Comparison of ENCODE assay signal across 23 cellular contexts in genomic region chr12:113996026-113996425, GRCh38. TPM values are rescaled to one million over a fixed set of nuclear protein-coding genes. Genes with fewer than 3 reads are reported as not detected.
A peak's percentile ranks its signal among the peaks of the same experiment; 100 is the strongest.
DNase-seq lines count a peak whose midpoint lies in the region; ATAC-seq, FAIRE-seq and TF ChIP-seq lines count a peak whose summit lies in the region.
"Had no signal": no experiment of that assay in that cellular context is flagged by ENCODE, and none has a peak within 500 bp of the region (broad histone marks: within the 10 kb centered on the region; RNA-seq: fewer than 3 reads in every experiment).

No MANE protein-coding gene starts in this region.

- no peaks in the 10 kb centered on the region for H3K9me3 Mint-ChIP-seq in stimulated activated effector memory CD8-positive, alpha-beta T cell treated with anti-CD3 and anti-CD28 coated beads, Interleukin-12 subunit alpha, Interleukin-12 subunit beta, amount 100 ng/mL, for 72 hours
- H3K9me3 Mint-ChIP-seq: activated T-helper 1 cell treated with anti-CD3 and anti-CD28 coated beads, Interleukin-12 subunit alpha, Interleukin-12 subunit beta, Interleukin-2, Interleukin-4 antibody, amounts not matched to agents 30 ng/mL and 10 ng/mL and 1 ng/mL, durations not matched to agents 14 hours and 24 hours and 36 hours; CD14-positive monocyte; HFFc6; natural killer cell had no signal

- no peaks in the 10 kb centered on the region for H3K36me3 Mint-ChIP-seq in stimulated activated effector memory CD8-positive, alpha-beta T cell treated with anti-CD3 and anti-CD28 coated beads, Interleukin-12 subunit alpha, Interleukin-12 subunit beta, amount 100 ng/mL, for 72 hours
- H3K36me3 Mint-ChIP-seq: activated naive CD8-positive, alpha-beta T cell; CD14-positive monocyte; memory B cell; natural killer cell had no signal

- H3K27ac ChIP-seq in HepG2 (ENCODE audit: extremely low read length, insufficient read depth, low read length): no peak overlapping the region
- no peak overlapping the region for H3K27ac ChIP-seq in right lobe of liver
- H3K27ac ChIP-seq in PC-3 (ENCODE audit: low read length): no peak overlapping the region
- H3K27ac ChIP-seq in left lung: no peak overlapping the region
- H3K27ac ChIP-seq: parathyroid adenoma, suprapubic skin had no signal

- no peak for TF ChIP-seq EP300 in HepG2 (IDR thresholded peaks at IDR 0.05; ENCODE audit: low read depth in 2 of 2, low read length in 2 of 2)
- no peak for TF ChIP-seq EP300 in HepG2 (CRISPR knock-in tag; IDR thresholded peaks at IDR 0.05; ENCODE audit: borderline replicate concordance)

- no peaks in the 10 kb centered on the region for H3F3A ChIP-seq in PC-3 (ENCODE audit: low read length, unreplicated experiment)

- TF ChIP-seq RAD21 in HepG2 (CRISPR knock-in tag; IDR thresholded peaks at IDR 0.05): peak; percentile 29; the same call in 1 of the 2 replicates

- H3K79me2 ChIP-seq in HepG2 (ENCODE audit: insufficient read depth, low read length): no peaks in the 10 kb centered on the region
- H3K79me2 ChIP-seq in PC-3 (ENCODE audit: low read length): no peaks in the 10 kb centered on the region
- H3K79me2 ChIP-seq: parathyroid adenoma had no signal

- no peaks in the 10 kb centered on the region for H3K36me3 ChIP-seq in HepG2 (replicated peaks in 1 of 2; ENCODE audit: control insufficient read depth in 1 of 2, insufficient read depth in 2 of 2, low read length in 2 of 2)
- H3K36me3 ChIP-seq in right lobe of liver: no peaks in the 10 kb centered on the region
- no peaks in the 10 kb centered on the region for H3K36me3 ChIP-seq in PC-3 (ENCODE audit: low read depth, low read length)
- H3K36me3 ChIP-seq in left lung: no peaks in the 10 kb centered on the region
- H3K36me3 ChIP-seq: suprapubic skin had no signal

- no peak overlapping the region for H3K27ac Mint-ChIP-seq in stimulated activated effector memory CD8-positive, alpha-beta T cell treated with anti-CD3 and anti-CD28 coated beads, Interleukin-12 subunit alpha, Interleukin-12 subunit beta, amount 100 ng/mL, for 72 hours
- H3K27ac Mint-ChIP-seq: activated naive CD8-positive, alpha-beta T cell; activated T-helper 1 cell treated with anti-CD3 and anti-CD28 coated beads, Interleukin-12 subunit alpha, Interleukin-12 subunit beta, Interleukin-2, Interleukin-4 antibody, amounts not matched to agents 30 ng/mL and 10 ng/mL and 1 ng/mL, durations not matched to agents 14 hours and 24 hours and 36 hours; HFFc6; memory B cell; natural killer cell had no signal

- no peak overlapping the region for H3K9ac ChIP-seq in HepG2 (ENCODE audit: insufficient read depth, low read depth, low read length)
- no peak overlapping the region for H3K9ac ChIP-seq in PC-3 (ENCODE audit: low read length)
- H3K9ac ChIP-seq: parathyroid adenoma had no signal

- TF ChIP-seq POLR2A in HepG2 (IDR thresholded peaks at IDR 0.05; ENCODE audit: insufficient read depth in 1 of 2, low read depth in 2 of 2, low read length in 2 of 2): no peak
- TF ChIP-seq POLR2A in right lobe of liver (IDR thresholded peaks at IDR 0.05): no peak

- peak; percentile 65 for TF ChIP-seq CTCF in HepG2 (CRISPR knock-in tag; IDR thresholded peaks at IDR 0.05)
- TF ChIP-seq CTCF in right lobe of liver (IDR thresholded peaks at IDR 0.05): no peak
- 0 out of 2 replicates have a peak, but pooled peaks have one; percentile 16 for TF ChIP-seq CTCF in PC-3 (conservative IDR thresholded peaks at IDR 0.05; ENCODE audit: low read depth, low read length)
- peak; percentile 6 for TF ChIP-seq CTCF in fibroblast of villous mesenchyme (IDR thresholded peaks at IDR 0.05; ENCODE audit: insufficient read depth, low read depth, low read length)
- no peak for TF ChIP-seq CTCF in left lung (IDR thresholded peaks at IDR 0.05)

- H3K4me3 ChIP-seq in HepG2 (replicated peaks in 1 of 3; ENCODE audit: insufficient read depth in 1 of 3, low read depth in 2 of 3, low read length in 3 of 3) (no peak overlapping the region), right lobe of liver (no peak overlapping the region), PC-3 (ENCODE audit: low read length) (no peak overlapping the region), fibroblast of villous mesenchyme (ENCODE audit: low read depth, low read length) (no peak overlapping the region), left lung (no peak overlapping the region)
- H3K4me3 ChIP-seq: smooth muscle cell, suprapubic skin had no signal

- POLR2A ChIA-PET in HepG2 (lab: Yijun Ruan, JAX) (no interaction called here), PC-3 (lab: Charles Lee; ENCODE audit: unreplicated experiment) (no interaction called here)

- H4K20me1 ChIP-seq in HepG2 (ENCODE audit: insufficient read depth, low read length) (no peaks in the 10 kb centered on the region), PC-3 (ENCODE audit: low read length) (no peaks in the 10 kb centered on the region)

- DNase-seq in HepG2 (ENCODE audit: low spot score): peak; percentile 5
- no peak for DNase-seq in right lobe of liver
- no peak for DNase-seq in PC-3
- no peak for DNase-seq in fibroblast of villous mesenchyme (ENCODE audit: low read depth)
- DNase-seq in stimulated activated effector memory CD8-positive, alpha-beta T cell treated with anti-CD3 and anti-CD28 coated beads, Interleukin-12 subunit alpha, Interleukin-12 subunit beta, amount 100 ng/mL, for 72 hours (ENCODE audit: low spot score in 2 of 2): no peak
- no peak for DNase-seq in stimulated activated CD4-positive, alpha-beta T cell treated with anti-CD3 and anti-CD28 coated beads, Interleukin-2, amount 100 ng/mL, for 24 hours
- DNase-seq in left lung: no peak
- DNase-seq: activated CD4-positive, alpha-beta T cell treated with anti-CD3 and anti-CD28 coated beads for 1 hour; HFFc6; Kasumi-1; kidney glomerular epithelial cell; natural killer cell; NCI-H1048; NCI-H2081; NCI-H526 treated with DMSO at 0.1 percent for 48 hours had no signal

- no peak overlapping the region for H3K4me3 Mint-ChIP-seq in stimulated activated effector memory CD8-positive, alpha-beta T cell treated with anti-CD3 and anti-CD28 coated beads, Interleukin-12 subunit alpha, Interleukin-12 subunit beta, amount 100 ng/mL, for 72 hours
- H3K4me3 Mint-ChIP-seq: activated naive CD8-positive, alpha-beta T cell; activated T-helper 1 cell treated with anti-CD3 and anti-CD28 coated beads, Interleukin-12 subunit alpha, Interleukin-12 subunit beta, Interleukin-2, Interleukin-4 antibody, amounts not matched to agents 30 ng/mL and 10 ng/mL and 1 ng/mL, durations not matched to agents 14 hours and 24 hours and 36 hours; HFFc6; memory B cell; natural killer cell had no signal

- H3K4me1 ChIP-seq in HepG2 (ENCODE audit: insufficient read depth, low read length): peaks cover 2% of the 10 kb centered on the region
- no peaks in the 10 kb centered on the region for H3K4me1 ChIP-seq in right lobe of liver
- no peaks in the 10 kb centered on the region for H3K4me1 ChIP-seq in PC-3 (ENCODE audit: insufficient read depth, low read length)
- H3K4me1 ChIP-seq in left lung: no peaks in the 10 kb centered on the region
- H3K4me1 ChIP-seq: parathyroid adenoma, suprapubic skin had no signal

- H3K4me2 ChIP-seq in HepG2 (ENCODE audit: low read depth, low read length) (no peak overlapping the region), PC-3 (ENCODE audit: low read length) (no peak overlapping the region)
- H3K4me2 ChIP-seq: smooth muscle cell had no signal

- no peaks in the 10 kb centered on the region for H3K9me3 ChIP-seq in HepG2 (ENCODE audit: low read length)
- no peaks in the 10 kb centered on the region for H3K9me3 ChIP-seq in right lobe of liver
- no peaks in the 10 kb centered on the region for H3K9me3 ChIP-seq in PC-3 (ENCODE audit: low read length)
- no peaks in the 10 kb centered on the region for H3K9me3 ChIP-seq in left lung
- H3K9me3 ChIP-seq: suprapubic skin had no signal

- H3K27me3 ChIP-seq in HepG2 (ENCODE audit: control insufficient read depth in 1 of 2, insufficient read depth in 2 of 2, low read length in 2 of 2) (peaks cover 1 to 9% of the 10 kb centered on the region in 2 experiments; a peak in 4 of 5 replicates), right lobe of liver (no peaks in the 10 kb centered on the region), PC-3 (ENCODE audit: low read length) (peaks cover 93% of the 10 kb centered on the region), left lung (peaks cover 0 to 67% of the 10 kb centered on the region in 2 donors)

- CTCF ChIA-PET in HepG2 (lab: Yijun Ruan, JAX; ENCODE audit: low intra/inter-chr PET ratio, low total read pairs): interaction anchor here (1.3 kb wide), 1 partner anchor 15 kb away, joined by 7 read pairs; no protein-coding TSS in a partner anchor
- CTCF ChIA-PET in PC-3 (lab: Charles Lee): interaction anchor here (1.0 kb wide), 2 partner anchors 16 to 513 kb away, joined by 3 read pairs; no protein-coding TSS in a partner anchor

- FAIRE-seq in HepG2 (lab: Jason Lieb, UNC): no peak

- intact Hi-C loops in HepG2 (cut with micrococcal nuclease; ENCODE audit: unreplicated experiment): no loop called here
- intact Hi-C loops in right lobe of liver (cut with DNase I): no loop called here
- intact Hi-C loops in PC-3 (cut with micrococcal nuclease): no loop called here
- intact Hi-C loops in left lung (cut with DNase I): no loop called here

- ATAC-seq in HepG2: peak; percentile 94
- no peak for ATAC-seq in right lobe of liver
- peak; percentile 50; the same call in 1 of the 2 replicates for ATAC-seq in PC-3
- ATAC-seq in stimulated activated effector memory CD8-positive, alpha-beta T cell treated with anti-CD3 and anti-CD28 coated beads, Interleukin-12 subunit alpha, Interleukin-12 subunit beta, amount 100 ng/mL, for 72 hours: peak; percentile 43
- no peak for ATAC-seq in HG03469 (IDR thresholded peaks at IDR 0.05; ENCODE audit: unreplicated experiment)
- no peak for ATAC-seq in left lung
- ATAC-seq: natural killer cell had no signal

- in situ Hi-C loops in HepG2 (cut with HindIII; ENCODE audit: extremely low pct_ligation_motif_present, low pct_unique_long_range_greater_than_20kb): loop anchor here (25.0 kb wide), 1 partner anchor 1916 kb away; no protein-coding TSS in a partner anchor

- no peaks in the 10 kb centered on the region for H3K9me2 ChIP-seq in PC-3 (replicated peaks; ENCODE audit: low read length)

- H2AFZ ChIP-seq in HepG2 (ENCODE audit: low read length) (no peak overlapping the region), PC-3 (ENCODE audit: low read length) (no peak overlapping the region)
- H2AFZ ChIP-seq: parathyroid adenoma had no signal

- BruUV-seq in HepG2 (replicated peaks; lab: Mats Ljungman, UMichigan) (no TSS peak), PC-3 (replicated peaks; lab: Mats Ljungman, UMichigan) (no TSS peak)

- no peaks in the 10 kb centered on the region for H3K4me1 Mint-ChIP-seq in stimulated activated effector memory CD8-positive, alpha-beta T cell treated with anti-CD3 and anti-CD28 coated beads, Interleukin-12 subunit alpha, Interleukin-12 subunit beta, amount 100 ng/mL, for 72 hours
- H3K4me1 Mint-ChIP-seq: CD14-positive monocyte, memory B cell, natural killer cell had no signal

- 41% methylated on average over 4 of the region's 7 CpGs for WGBS in HepG2 (ENCODE audit: low lambda C conversion rate)
- WGBS in right lobe of liver (ENCODE audit: insufficient coverage, low coverage, low lambda C conversion rate, missing lambda C conversion rate): 28% methylated on average over 6 of the region's 7 CpGs

RNA-seq across cellular contexts. Expression of gene RBM19, which starts 29.9 kb away (rescaled TPM):
- total RNA-seq in HepG2 (2016; rRNA removed; fragmentation: Illumina TruSeq; extraction: Trizol): 26.5 and 32.2 TPM in 2 replicates
- 6.7 and 7.5 TPM in 2 replicates for total RNA-seq in HepG2 (2016; cell fraction: cytosol; rRNA removed; fragmentation: Illumina TruSeq; extraction: Trizol; ENCODE audit: low read depth)
- 24.9 and 31.0 TPM in 2 replicates for total RNA-seq in HepG2 (2016; cell fraction: insoluble cytoplasmic fraction; rRNA removed; fragmentation: Illumina TruSeq; extraction: Trizol)
- 8.3 and 8.9 TPM in 2 replicates for total RNA-seq in HepG2 (2016; cell fraction: membrane; rRNA removed; fragmentation: Illumina TruSeq; extraction: Trizol)
- total RNA-seq in HepG2 (2016; cell fraction: nucleus; rRNA removed; fragmentation: Illumina TruSeq; extraction: Trizol): 34.8 and 41.6 TPM in 2 replicates
- 19.3 and 22.1 TPM in 2 replicates for polyA plus RNA-seq in HepG2 (2011; rRNA removed)
- 9.7 and 13.0 TPM in 2 replicates for polyA plus RNA-seq in HepG2 (2011; cell fraction: cytosol; rRNA removed)
- 84.7 and 92.9 TPM in 2 replicates for polyA plus RNA-seq in HepG2 (2011; cell fraction: nucleus; rRNA removed)
- polyA plus RNA-seq in HepG2 (2012): 19.5 and 21.4 TPM in 2 replicates
- polyA plus RNA-seq in HepG2 (2016; cell fraction: cytosol; fragmentation: Illumina TruSeq; extraction: Trizol; ENCODE audit: low read depth): 2.5 and 2.9 TPM in 2 replicates
- polyA plus RNA-seq in HepG2 (2016; cell fraction: insoluble cytoplasmic fraction; fragmentation: Illumina TruSeq; extraction: Trizol; ENCODE audit: low read depth): 23.1 and 25.3 TPM in 2 replicates
- polyA plus RNA-seq in HepG2 (2016; cell fraction: membrane; fragmentation: Illumina TruSeq; extraction: Trizol; ENCODE audit: low read depth): 4.5 and 5.7 TPM in 2 replicates
- polyA plus RNA-seq in HepG2 (2016; cell fraction: nucleus; fragmentation: Illumina TruSeq; extraction: Trizol; ENCODE audit: insufficient read depth, low read depth): 64.2 and 66.3 TPM in 2 replicates
- polyA minus RNA-seq in HepG2 (2011; rRNA and poly(A)+ RNA removed; ENCODE audit: low replicate concordance): 21.4 and 32.0 TPM in 2 replicates
- 13.6 and 13.7 TPM in 2 replicates for polyA minus RNA-seq in HepG2 (2011; cell fraction: cytosol; rRNA and poly(A)+ RNA removed)
- 58.7 and 59.3 TPM in 2 replicates for polyA minus RNA-seq in HepG2 (2011; cell fraction: nucleus; rRNA and poly(A)+ RNA removed)
- 10 to 100 TPM; 11.3 to 17.2 (median 14.2) TPM for total RNA-seq in right lobe of liver
- total RNA-seq in PC-3 (2014; rRNA removed): 61.7 and 68.0 TPM in 2 replicates
- 26.8 and 29.3 TPM in 2 replicates for total RNA-seq in fibroblast of villous mesenchyme
- total RNA-seq in left lung: 10 to 100 TPM; 21.5 to 31.8 TPM

Comparison
In these comparisons a context has a peak if more than half of its experiments do, and no peak if none do; other contexts are left out.
1. ATAC-seq: peak in HepG2 (single experiment), PC-3 (single experiment) and stimulated activated effector memory CD8-positive, alpha-beta T cell treated with anti-CD3 and anti-CD28 coated beads, Interleukin-12 subunit alpha, Interleukin-12 subunit beta, amount 100 ng/mL, for 72 hours (single experiment); none in right lobe of liver (0 of 4), HG03469 (single experiment) and left lung (single experiment).
2. CTCF ChIP-seq: peak in HepG2 (single experiment), PC-3 (single experiment) and fibroblast of villous mesenchyme (single experiment); none in right lobe of liver (0 of 4) and left lung (0 of 2).